ENCODE assay signal across 1 cellular context in genomic region chr15:48332642-48333034, GRCh38.
TF ChIP-seq lines count a peak whose summit lies in the region.

No MANE protein-coding gene starts in this region.

TF ChIP-seq in PFSK-1, 5 proteins besides CTCF, POLR2A, EP300 and RAD21 (continued from another document):
- TF ChIP-seq, protein P1, sequence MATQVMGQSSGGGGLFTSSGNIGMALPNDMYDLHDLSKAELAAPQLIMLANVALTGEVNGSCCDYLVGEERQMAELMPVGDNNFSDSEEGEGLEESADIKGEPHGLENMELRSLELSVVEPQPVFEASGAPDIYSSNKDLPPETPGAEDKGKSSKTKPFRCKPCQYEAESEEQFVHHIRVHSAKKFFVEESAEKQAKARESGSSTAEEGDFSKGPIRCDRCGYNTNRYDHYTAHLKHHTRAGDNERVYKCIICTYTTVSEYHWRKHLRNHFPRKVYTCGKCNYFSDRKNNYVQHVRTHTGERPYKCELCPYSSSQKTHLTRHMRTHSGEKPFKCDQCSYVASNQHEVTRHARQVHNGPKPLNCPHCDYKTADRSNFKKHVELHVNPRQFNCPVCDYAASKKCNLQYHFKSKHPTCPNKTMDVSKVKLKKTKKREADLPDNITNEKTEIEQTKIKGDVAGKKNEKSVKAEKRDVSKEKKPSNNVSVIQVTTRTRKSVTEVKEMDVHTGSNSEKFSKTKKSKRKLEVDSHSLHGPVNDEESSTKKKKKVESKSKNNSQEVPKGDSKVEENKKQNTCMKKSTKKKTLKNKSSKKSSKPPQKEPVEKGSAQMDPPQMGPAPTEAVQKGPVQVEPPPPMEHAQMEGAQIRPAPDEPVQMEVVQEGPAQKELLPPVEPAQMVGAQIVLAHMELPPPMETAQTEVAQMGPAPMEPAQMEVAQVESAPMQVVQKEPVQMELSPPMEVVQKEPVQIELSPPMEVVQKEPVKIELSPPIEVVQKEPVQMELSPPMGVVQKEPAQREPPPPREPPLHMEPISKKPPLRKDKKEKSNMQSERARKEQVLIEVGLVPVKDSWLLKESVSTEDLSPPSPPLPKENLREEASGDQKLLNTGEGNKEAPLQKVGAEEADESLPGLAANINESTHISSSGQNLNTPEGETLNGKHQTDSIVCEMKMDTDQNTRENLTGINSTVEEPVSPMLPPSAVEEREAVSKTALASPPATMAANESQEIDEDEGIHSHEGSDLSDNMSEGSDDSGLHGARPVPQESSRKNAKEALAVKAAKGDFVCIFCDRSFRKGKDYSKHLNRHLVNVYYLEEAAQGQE (IDR thresholded peaks at IDR 0.05; ENCODE audit: insufficient read depth in 1 of 2, low read depth in 2 of 2, low read length in 2 of 2), result no peak
